31 cellular contexts compared by ENCODE assay signal in the genomic region with DNA sequence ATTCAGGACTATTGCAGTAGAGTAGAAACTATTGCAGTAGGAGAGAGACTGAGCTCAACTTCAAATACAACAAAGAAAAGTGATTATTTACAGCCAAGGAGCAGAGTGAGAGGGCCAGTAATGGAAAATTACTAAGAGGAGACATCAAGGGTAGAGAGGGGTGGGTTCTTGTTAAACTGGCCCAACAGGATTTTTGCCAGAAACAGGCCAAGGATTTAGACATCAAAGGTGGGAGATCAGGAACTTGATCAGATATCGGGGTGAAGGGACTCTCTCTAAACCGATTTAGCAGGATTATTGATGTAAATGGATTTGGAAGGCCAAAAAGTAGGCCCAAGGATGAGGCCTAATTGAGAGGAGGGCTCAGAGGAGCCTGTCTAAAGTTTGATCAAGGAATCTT.
"Had no signal": no experiment of that assay in that cellular context is flagged by ENCODE, and none has a peak within 500 bp of the region (broad histone marks: within the 10 kb centered on the region; RNA-seq: fewer than 3 reads in every experiment).

No MANE protein-coding gene starts in this region.

- H3K4me2 ChIP-seq: neural progenitor cell, smooth muscle cell had no signal

- H3K36me3 Mint-ChIP-seq: immature natural killer cell; memory B cell; naive thymus-derived CD4-positive, alpha-beta T cell; stimulated activated effector memory CD8-positive, alpha-beta T cell treated with anti-CD3 and anti-CD28 coated beads, Interleukin-12 subunit alpha, Interleukin-12 subunit beta, amount 100 ng/mL, for 72 hours had no signal

- H3K9me3 Mint-ChIP-seq: immature natural killer cell; memory B cell; naive thymus-derived CD4-positive, alpha-beta T cell; nephron; neural progenitor cell had no signal

- H3K36me3 ChIP-seq: esophagus squamous epithelium, heart right ventricle, neural progenitor cell, prostate gland, right atrium auricular region, tibial artery, upper lobe of right lung, uterus had no signal

- H3K9me3 ChIP-seq: esophagus squamous epithelium, heart right ventricle, prostate gland, right atrium auricular region, stomach, testis, tibial artery, upper lobe of right lung, uterus had no signal

- H3K27ac ChIP-seq: coronary artery, esophagus squamous epithelium, heart right ventricle, neural progenitor cell, parathyroid adenoma, prostate gland, right atrium auricular region, stomach, testis, tibial artery, upper lobe of right lung, uterus had no signal

- H3K4me3 Mint-ChIP-seq: immature natural killer cell; memory B cell; naive thymus-derived CD4-positive, alpha-beta T cell; nephron; neural progenitor cell; stimulated activated effector memory CD8-positive, alpha-beta T cell treated with anti-CD3 and anti-CD28 coated beads, Interleukin-12 subunit alpha, Interleukin-12 subunit beta, amount 100 ng/mL, for 72 hours had no signal

- H3K9ac ChIP-seq: neural progenitor cell, parathyroid adenoma had no signal

- H3K4me1 ChIP-seq: esophagus squamous epithelium, heart right ventricle, neural progenitor cell, parathyroid adenoma, prostate gland, right atrium auricular region, stomach, testis, tibial artery, upper lobe of right lung, uterus had no signal

- H2AFZ ChIP-seq: neural progenitor cell, parathyroid adenoma had no signal

- H3K4me3 ChIP-seq: coronary artery, esophagus squamous epithelium, heart right ventricle, lung, neural progenitor cell, prostate gland, right atrium auricular region, smooth muscle cell, stomach, testis, tibial artery, upper lobe of right lung, uterus had no signal

- H3K27me3 Mint-ChIP-seq: memory B cell; naive thymus-derived CD4-positive, alpha-beta T cell had no signal

- ATAC-seq: heart right ventricle; naive thymus-derived CD4-positive, alpha-beta T cell; sciatic nerve; stimulated activated effector memory CD8-positive, alpha-beta T cell treated with anti-CD3 and anti-CD28 coated beads, Interleukin-12 subunit alpha, Interleukin-12 subunit beta, amount 100 ng/mL, for 72 hours; upper lobe of right lung had no signal

- H3K27me3 ChIP-seq: esophagus squamous epithelium, neural progenitor cell, right atrium auricular region, stomach, testis, tibial artery, upper lobe of right lung, uterus had no signal

- H3K27ac Mint-ChIP-seq: immature natural killer cell; memory B cell; naive thymus-derived CD4-positive, alpha-beta T cell; neural progenitor cell; stimulated activated effector memory CD8-positive, alpha-beta T cell treated with anti-CD3 and anti-CD28 coated beads, Interleukin-12 subunit alpha, Interleukin-12 subunit beta, amount 100 ng/mL, for 72 hours had no signal

- DNase-seq: dermis blood vessel endothelial cell; effector memory CD4-positive, alpha-beta T cell; erythroblast; esophagus squamous epithelium; foreskin melanocyte; glutamatergic neuron; heart right ventricle; hippocampal formation; immature natural killer cell; midbrain; naive thymus-derived CD4-positive, alpha-beta T cell; stimulated activated CD4-positive, alpha-beta T cell treated with anti-CD3 and anti-CD28 coated beads, Interleukin-12 subunit alpha, Interleukin-12 subunit beta, amount 100 ng/mL, for 4 hours; stimulated activated CD4-positive, alpha-beta T cell treated with anti-CD3 and anti-CD28 coated beads, Interleukin-1b, Interleukin-23, amount 100 ng/mL, for 48 hours; stimulated activated CD4-positive, alpha-beta T cell treated with anti-CD3 and anti-CD28 coated beads, Interleukin-4, amount 100 ng/mL, for 24 hours; stimulated activated naive CD4-positive, alpha-beta T cell treated with Interleukin-2 at 50 U/mL for 16 hours; stomach; testis; tibial artery; upper lobe of right lung; uterus had no signal

- H3K79me2 ChIP-seq: parathyroid adenoma had no signal

- H3K4me1 Mint-ChIP-seq: immature natural killer cell; memory B cell; naive thymus-derived CD4-positive, alpha-beta T cell; nephron; neural progenitor cell; stimulated activated effector memory CD8-positive, alpha-beta T cell treated with anti-CD3 and anti-CD28 coated beads, Interleukin-12 subunit alpha, Interleukin-12 subunit beta, amount 100 ng/mL, for 72 hours had no signal
